14 cellular contexts compared by ENCODE assay signal in genomic region chr2:40103163-40103562, GRCh38.
DNase-seq lines count a peak whose midpoint lies in the region; ATAC-seq, FAIRE-seq and TF ChIP-seq lines count a peak whose summit lies in the region.
"Had no signal": no experiment of that assay in that cellular context is flagged by ENCODE, and none has a peak within 500 bp of the region (broad histone marks: within the 10 kb centered on the region; RNA-seq: fewer than 3 reads in every experiment).

No MANE protein-coding gene starts in this region.

- H3K4me3 ChIP-seq in epithelial cell of esophagus (ENCODE audit: low read length), result no peak overlapping the region
- H3K4me3 ChIP-seq: prostate gland, testis had no signal

- DNase-seq in NOMO-1 (lab: John Stamatoyannopoulos, UW; ENCODE audit: unreplicated experiment in 2 of 2), result peak; percentile 13 to 42
- peak; percentile 90 for DNase-seq in epithelial cell of esophagus (ENCODE audit: low read depth)
- no peak for DNase-seq in omental fat pad (ENCODE audit: low spot score)
- DNase-seq in activated CD8-positive, alpha-beta memory T cell treated with anti-CD3 and anti-CD28 coated beads, Interleukin-2, amount 50 U/mL, for 48 hours, result no peak
- DNase-seq in activated CD4-positive, alpha-beta T cell treated with anti-CD3 and anti-CD28 coated beads for 4 hours, result no peak
- DNase-seq: activated CD8-positive, alpha-beta memory T cell treated with anti-CD3 and anti-CD28 coated beads for 24 hours; Caco-2; dermis blood vessel endothelial cell; NCI-H187 treated with DMSO at 0.1 percent for 48 hours; testis had no signal

- ATAC-seq in omental fat pad (ENCODE audit: low FRiP score) (peak; percentile 91), HG02798 (IDR thresholded peaks at IDR 0.05; ENCODE audit: poor library complexity, unreplicated experiment) (no peak), GM21526 (IDR thresholded peaks at IDR 0.05; ENCODE audit: low FRiP score, unreplicated experiment) (no peak)

- peak; percentile 78 for FAIRE-seq in G401.6 (lab: Jason Lieb, UNC)

- TF ChIP-seq CTCF in epithelial cell of esophagus (IDR thresholded peaks at IDR 0.05; ENCODE audit: insufficient read depth, low read depth, low read length, missing control alignments) (no peak), omental fat pad (IDR thresholded peaks at IDR 0.05) (no peak)

Comparison
In these comparisons a context has a peak if more than half of its experiments do, and no peak if none do; other contexts are left out.
1. DNase-seq: peak in NOMO-1 (2 of 2) and epithelial cell of esophagus (single experiment); none in omental fat pad (single experiment), activated CD8-positive, alpha-beta memory T cell treated with anti-CD3 and anti-CD28 coated beads, Interleukin-2, amount 50 U/mL, for 48 hours (single experiment) and activated CD4-positive, alpha-beta T cell treated with anti-CD3 and anti-CD28 coated beads for 4 hours (0 of 2).